ENCODE assay signal across 27 cellular contexts in genomic region chr3:72175305-72175858, GRCh38.
"Had no signal": no experiment of that assay in that cellular context is flagged by ENCODE, and none has a peak within 500 bp of the region (broad histone marks: within the 10 kb centered on the region; RNA-seq: fewer than 3 reads in every experiment).

No MANE protein-coding gene starts in this region.

- H3K4me3 Mint-ChIP-seq: activated CD4-positive, alpha-beta T cell treated with anti-CD3 and anti-CD28 coated beads, Interleukin-2, amount 10 ng/mL, durations not matched to agents 7 days and 5 days; activated CD8-positive, alpha-beta memory T cell treated with anti-CD3 and anti-CD28 coated beads, Interleukin-2, amount 10 ng/mL, durations not matched to agents 7 days and 5 days; activated CD8-positive, alpha-beta T cell treated with anti-CD3 and anti-CD28 coated beads for 36 hours; activated T-helper 1 cell treated with anti-CD3 and anti-CD28 coated beads, Interleukin-12 subunit alpha, Interleukin-12 subunit beta, Interleukin-2, Interleukin-4 antibody, amounts not matched to agents 30 ng/mL and 10 ng/mL and 1 ng/mL, durations not matched to agents 14 hours and 24 hours and 36 hours; endodermal cell; natural killer cell treated with Interleukin-12 subunit alpha and Interleukin-12 subunit beta and Interleukin-15 and Interleukin-18, amount 100 ng/mL, for 72 hours; stimulated activated memory B cell treated with anti-CD40 and anti-IgM and Interleukin-4, amounts not matched to agents 10 μg/mL and 1 μg/mL and 100 μg/mL, for 72 hours had no signal

- H3K27ac Mint-ChIP-seq: activated CD4-positive, alpha-beta T cell treated with anti-CD3 and anti-CD28 coated beads, Interleukin-2, amount 10 ng/mL, durations not matched to agents 7 days and 5 days; activated CD8-positive, alpha-beta memory T cell treated with anti-CD3 and anti-CD28 coated beads, Interleukin-2, amount 10 ng/mL, durations not matched to agents 7 days and 5 days; activated CD8-positive, alpha-beta T cell treated with anti-CD3 and anti-CD28 coated beads for 36 hours; activated naive CD4-positive, alpha-beta T cell treated with anti-CD3 and anti-CD28 coated beads, Interleukin-2, amount 50 U/mL, for 72 hours; activated T-helper 1 cell treated with anti-CD3 and anti-CD28 coated beads, Interleukin-12 subunit alpha, Interleukin-12 subunit beta, Interleukin-2, Interleukin-4 antibody, amounts not matched to agents 30 ng/mL and 10 ng/mL and 1 ng/mL, durations not matched to agents 14 hours and 24 hours and 36 hours; endodermal cell; natural killer cell treated with Interleukin-12 subunit alpha and Interleukin-12 subunit beta and Interleukin-15 and Interleukin-18, amount 100 ng/mL, for 72 hours; progenitor cell of endocrine pancreas had no signal

- ATAC-seq: activated CD8-positive, alpha-beta memory T cell treated with anti-CD3 and anti-CD28 coated beads, Interleukin-2, amount 10 ng/mL, durations not matched to agents 7 days and 5 days; activated CD8-positive, alpha-beta T cell treated with anti-CD3 and anti-CD28 coated beads for 36 hours; activated naive CD4-positive, alpha-beta T cell treated with anti-CD3 and anti-CD28 coated beads, Interleukin-2, amount 50 U/mL, for 72 hours; gastroesophageal sphincter; left cardiac atrium; natural killer cell treated with Interleukin-12 subunit alpha and Interleukin-12 subunit beta and Interleukin-15 and Interleukin-18, amount 100 ng/mL, for 72 hours; stimulated activated memory B cell treated with anti-CD40 and anti-IgM and Interleukin-4, amounts not matched to agents 10 μg/mL and 1 μg/mL and 100 μg/mL, for 72 hours had no signal

- H3K27me3 ChIP-seq: breast epithelium, colonic mucosa, gastroesophageal sphincter, sigmoid colon, testis, upper lobe of left lung had no signal

- H3K4me3 ChIP-seq: breast epithelium, colonic mucosa, esophagus squamous epithelium, gastroesophageal sphincter, sigmoid colon, smooth muscle cell, stomach, testis, upper lobe of left lung had no signal

- DNase-seq: activated CD4-positive, alpha-beta T cell treated with anti-CD3 and anti-CD28 coated beads, Interleukin-2, amount 10 ng/mL, durations not matched to agents 7 days and 5 days; activated CD4-positive, CD25-positive, alpha-beta regulatory T cell treated with anti-CD3 and anti-CD28 coated beads, Interleukin-2, amount 50 U/mL, for 72 hours; activated CD8-positive, alpha-beta memory T cell treated with anti-CD3 and anti-CD28 coated beads, Interleukin-2, amount 10 ng/mL, durations not matched to agents 7 days and 5 days; activated CD8-positive, alpha-beta T cell treated with anti-CD3 and anti-CD28 coated beads for 36 hours; activated gamma-delta T cell; activated T-cell treated with anti-CD3 and anti-CD28 coated beads for 4 hours; colonic mucosa; endodermal cell; esophagus squamous epithelium; hypothalamus; left cardiac atrium; midbrain; retina; sigmoid colon; stimulated activated CD4-positive, alpha-beta T cell treated with anti-CD3 and anti-CD28 coated beads, Interleukin-15, amount 100 ng/mL, for 24 hours; stomach; testis; upper lobe of left lung had no signal

- H3K36me3 Mint-ChIP-seq: activated CD8-positive, alpha-beta memory T cell treated with anti-CD3 and anti-CD28 coated beads, Interleukin-2, amount 10 ng/mL, durations not matched to agents 7 days and 5 days; natural killer cell treated with Interleukin-12 subunit alpha and Interleukin-12 subunit beta and Interleukin-15 and Interleukin-18, amount 100 ng/mL, for 72 hours; stimulated activated memory B cell treated with anti-CD40 and anti-IgM and Interleukin-4, amounts not matched to agents 10 μg/mL and 1 μg/mL and 100 μg/mL, for 72 hours had no signal

- H3K9me3 Mint-ChIP-seq: activated CD4-positive, alpha-beta T cell treated with anti-CD3 and anti-CD28 coated beads, Interleukin-2, amount 10 ng/mL, durations not matched to agents 7 days and 5 days; activated CD8-positive, alpha-beta T cell treated with anti-CD3 and anti-CD28 coated beads for 36 hours; activated T-helper 1 cell treated with anti-CD3 and anti-CD28 coated beads, Interleukin-12 subunit alpha, Interleukin-12 subunit beta, Interleukin-2, Interleukin-4 antibody, amounts not matched to agents 30 ng/mL and 10 ng/mL and 1 ng/mL, durations not matched to agents 14 hours and 24 hours and 36 hours; endodermal cell; natural killer cell treated with Interleukin-12 subunit alpha and Interleukin-12 subunit beta and Interleukin-15 and Interleukin-18, amount 100 ng/mL, for 72 hours had no signal

- H3K9me3 ChIP-seq: breast epithelium, colonic mucosa, esophagus squamous epithelium, gastroesophageal sphincter, sigmoid colon, stomach, testis, upper lobe of left lung had no signal

- H3K36me3 ChIP-seq: breast epithelium, colonic mucosa, esophagus squamous epithelium, gastroesophageal sphincter, sigmoid colon, stomach, upper lobe of left lung had no signal

- H3K27ac ChIP-seq: breast epithelium, colonic mucosa, testis, upper lobe of left lung, VCaP had no signal

- H3K4me1 ChIP-seq: colonic mucosa had no signal

- H3K4me2 ChIP-seq: smooth muscle cell had no signal
